Comparison of ENCODE assay signal across 8 cellular contexts in genomic region chr10:110207805-110208613, GRCh38. TPM values are rescaled to one million over a fixed set of nuclear protein-coding genes. Genes with fewer than 3 reads are reported as not detected.
DNase-seq lines count a peak whose midpoint lies in the region; ATAC-seq, FAIRE-seq and TF ChIP-seq lines count a peak whose summit lies in the region.

No MANE protein-coding gene starts in this region.

- FAIRE-seq in HTR-8/SVneo (lab: Jason Lieb, UNC) = no peak

- TF ChIP-seq CTCF in activated B cell treated with CpG ODN at 0.5 μM for 24 hours (IDR thresholded peaks at IDR 0.05) = no peak
- peak in 2 of 56 donors; percentile 5 to 11 for TF ChIP-seq CTCF in dorsolateral prefrontal cortex (IDR thresholded peaks at IDR 0.05 in 54 of 56, conservative IDR thresholded peaks at IDR 0.05 in 2 of 56; ENCODE audit: low read depth in 1 of 56, partially characterized antibody in 56 of 56)
- no peak for TF ChIP-seq CTCF in suprapubic skin (IDR thresholded peaks at IDR 0.05)

- POLR2A ChIA-PET in activated B cell treated with CpG ODN at 0.5 μM for 24 hours (lab: Charles Lee) = interaction anchor here (0.6 to 7.6 kb wide), 15 partner anchors 11 to 711 kb away, joined by 3 to 64 read pairs (median 6); partner anchors contain the start of genes ADD3 and BBIP1

- no peak overlapping the region for H2BK15ac ChIP-seq in mesenchymal stem cell (ENCODE audit: low read depth, poor library complexity, severe bottlenecking)

- no peaks in the 10 kb centered on the region for H3K9me3 ChIP-seq in MG63
- no peaks in the 10 kb centered on the region for H3K9me3 ChIP-seq in mesenchymal stem cell (ENCODE audit: control insufficient read depth, low read length)
- no peaks in the 10 kb centered on the region for H3K9me3 ChIP-seq in suprapubic skin

- H3K14ac ChIP-seq in mesenchymal stem cell (ENCODE audit: low read length in 2 of 2) = no peak overlapping the region

- peak overlapping the region; percentile 4 for H4K8ac ChIP-seq in mesenchymal stem cell (ENCODE audit: low read length)

- peaks cover 8% of the 10 kb centered on the region for H3K79me1 ChIP-seq in mesenchymal stem cell (replicated peaks; ENCODE audit: low read length, poor library complexity, severe bottlenecking)

- H3K23ac ChIP-seq in mesenchymal stem cell (ENCODE audit: low read length in 2 of 2) = peak overlapping the region in 1 of 2 experiments; percentile 49

- no peaks in the 10 kb centered on the region for H3K27me3 ChIP-seq in MG63
- no peaks in the 10 kb centered on the region for H3K27me3 ChIP-seq in dorsolateral prefrontal cortex
- peaks cover 12 to 16% of the 10 kb centered on the region in 2 experiments for H3K27me3 ChIP-seq in mesenchymal stem cell (ENCODE audit: control insufficient read depth in 1 of 2, insufficient read depth in 1 of 2, low read length in 2 of 2)
- no peaks in the 10 kb centered on the region for H3K27me3 ChIP-seq in suprapubic skin

- H3K27ac Mint-ChIP-seq in activated B cell treated with CpG ODN at 0.5 μM for 24 hours = peak overlapping the region; percentile 41

- peak overlapping the region; percentile 86 for H2AFZ ChIP-seq in mesenchymal stem cell (ENCODE audit: low read depth, low read length)

- no peak overlapping the region for H2AK5ac ChIP-seq in mesenchymal stem cell (ENCODE audit: low read length, severe bottlenecking)

- H3K36me3 ChIP-seq in MG63 (no peaks in the 10 kb centered on the region), mesenchymal stem cell (ENCODE audit: control insufficient read depth in 1 of 2, insufficient read depth in 2 of 2, low read depth in 1 of 2, low read length in 2 of 2) (no peaks in the 10 kb centered on the region), suprapubic skin (no peaks in the 10 kb centered on the region)

- H3K27ac ChIP-seq in dorsolateral prefrontal cortex (peak overlapping the region; percentile 84 to 100 (median 100)), mesenchymal stem cell (ENCODE audit: low read length, poor library complexity, severe bottlenecking) (peak overlapping the region; percentile 40), suprapubic skin (peak overlapping the region; percentile 90)

- under 1% methylated on average over 42 of the region's 57 CpGs for WGBS in mesenchymal stem cell
- under 1% methylated on average over 33 of the region's 57 CpGs for WGBS in suprapubic skin

- H3K36me3 Mint-ChIP-seq in activated B cell treated with CpG ODN at 0.5 μM for 24 hours (ENCODE audit: low read depth) = peaks cover 2% of the 10 kb centered on the region

- no peak overlapping the region for H4K91ac ChIP-seq in mesenchymal stem cell (ENCODE audit: low read length)

- intact Hi-C loops in activated B cell treated with CpG ODN at 0.5 μM for 24 hours (cut with micrococcal nuclease) (loop anchor here (2.0 to 5.0 kb wide), 4 partner anchors 19 to 664 kb away; partner anchors contain the start of genes PDCD4 and SMC3), dorsolateral prefrontal cortex (cut with DNase I) (loop anchor here (5.0 to 10.0 kb wide), 6 partner anchors 69 to 347 kb away; partner anchors contain the start of gene ADD3 (in 1 of the 2))

- H3K4ac ChIP-seq in mesenchymal stem cell (ENCODE audit: low read depth in 1 of 2, low read length in 2 of 2) = peak overlapping the region in 1 of 2 experiments; percentile 43

- ATAC-seq in activated B cell treated with CpG ODN at 0.5 μM for 24 hours (ENCODE audit: low read depth) = peak; percentile 4

- peaks cover 35% of the 10 kb centered on the region for H3K4me1 Mint-ChIP-seq in activated B cell treated with CpG ODN at 0.5 μM for 24 hours

- peak overlapping the region; percentile 61 for H3K9ac ChIP-seq in mesenchymal stem cell (ENCODE audit: low read length)

- no peak for TF ChIP-seq EP300 in suprapubic skin (IDR thresholded peaks at IDR 0.05)

- peak overlapping the region in 1 of 2 experiments; percentile 15 for H2BK12ac ChIP-seq in mesenchymal stem cell (ENCODE audit: low read length in 2 of 2)

- no peaks in the 10 kb centered on the region for H3K9me3 Mint-ChIP-seq in activated B cell treated with CpG ODN at 0.5 μM for 24 hours

- peaks cover 4% of the 10 kb centered on the region for H3K27me3 Mint-ChIP-seq in activated B cell treated with CpG ODN at 0.5 μM for 24 hours

- peak overlapping the region in 1 of 2 experiments; percentile 88 for H3K18ac ChIP-seq in mesenchymal stem cell (ENCODE audit: low read depth in 1 of 2, low read length in 2 of 2)

- H3K4me3 ChIP-seq in MG63 = peak overlapping the region; percentile 61
- H3K4me3 ChIP-seq in dorsolateral prefrontal cortex = peak overlapping the region; percentile 57 to 96 (median 86)
- H3K4me3 ChIP-seq in mesenchymal stem cell (ENCODE audit: insufficient read depth in 1 of 2, low read depth in 1 of 2, low read length in 2 of 2) = peak overlapping the region; percentile 77 to 95
- H3K4me3 ChIP-seq in suprapubic skin = peak overlapping the region; percentile 67

- H3K4me2 ChIP-seq in mesenchymal stem cell (ENCODE audit: low read length, poor library complexity, severe bottlenecking) = peak overlapping the region; percentile 97

- no peak overlapping the region for H2BK5ac ChIP-seq in mesenchymal stem cell (ENCODE audit: low read depth, low read length, poor library complexity, severe bottlenecking)

- H3K4me3 Mint-ChIP-seq in activated B cell treated with CpG ODN at 0.5 μM for 24 hours = peak overlapping the region; percentile 96

- DNase-seq in SIG-M5 treated with dmso at 0.1 percent for 504 hours (lab: John Stamatoyannopoulos, UW; ENCODE audit: unreplicated experiment) (peak; percentile 60), SIG-M5 (lab: John Stamatoyannopoulos, UW) (no peak), MG63 (peak; percentile 45), activated B cell treated with CpG ODN at 0.5 μM for 24 hours (peak; percentile 36), dorsolateral prefrontal cortex (peak in 4 of 10 donors; percentile 38 to 60 (median 49)), mesenchymal stem cell (peak; percentile 62), suprapubic skin (ENCODE audit: low spot score in 2 of 2) (no peak), HTR-8/SVneo (ENCODE audit: insufficient read length, low spot score) (no peak)

- H2BK120ac ChIP-seq in mesenchymal stem cell (ENCODE audit: low read depth, low read length) = no peak overlapping the region

- H3K4me1 ChIP-seq in mesenchymal stem cell (ENCODE audit: control insufficient read depth, insufficient read depth, low read depth, low read length) (peaks cover 7% of the 10 kb centered on the region), suprapubic skin (peaks cover 16% of the 10 kb centered on the region)

- CTCF ChIA-PET in activated B cell treated with CpG ODN at 0.5 μM for 24 hours (lab: Charles Lee) = interaction anchor here (0.7 to 6.0 kb wide), 6 partner anchors 12 to 71 kb away, joined by 3 to 42 read pairs (median 12); no protein-coding TSS in a partner anchor

- no peak for TF ChIP-seq POLR2A in suprapubic skin (IDR thresholded peaks at IDR 0.05)

RNA-seq across cellular contexts. Expression of gene MXI1, which starts 0.6 kb away (rescaled TPM):
- total RNA-seq in MG63 (2014; rRNA removed; shearing (Covaris generic); ENCODE audit: low replicate concordance) = 13.0 and 15.7 TPM in 2 replicates
- total RNA-seq in activated B cell treated with CpG ODN at 0.5 μM for 24 hours (8.2 and 8.5 TPM in 2 replicates), dorsolateral prefrontal cortex (100 to 1,000 TPM in 65 of 120 experiments, 10 to 100 TPM in 55; 66.2 to 188 (median 104) TPM), suprapubic skin (10 to 100 TPM; 64.3 to 77.9 (median 70.9) TPM)
- 7.8 TPM for polyA plus RNA-seq in mesenchymal stem cell (2013, experiment 1 of 2)
- polyA plus RNA-seq in mesenchymal stem cell (2013, experiment 2 of 2) = 8.3 TPM

Comparison
In these comparisons a context has a peak if more than half of its experiments do, and no peak if none do; other contexts are left out.
1. DNase-seq: peak in SIG-M5 treated with dmso at 0.1 percent for 504 hours (single experiment), MG63 (single experiment), activated B cell treated with CpG ODN at 0.5 μM for 24 hours (single experiment) and mesenchymal stem cell (single experiment); none in SIG-M5 (single experiment), suprapubic skin (0 of 2) and HTR-8/SVneo (single experiment).
2. H3K27ac ChIP-seq: peak in every context shown above with its lines; median percentile 100 in dorsolateral prefrontal cortex; 90 in suprapubic skin; 40 in mesenchymal stem cell.
3. Peak in every context shown above with its lines, with median percentiles within 50 percentile points of each other: H3K4me3 ChIP-seq.